ENCODE assay signal across 18 cellular contexts in genomic region chr6:112335736-112336135, GRCh38. TPM values are rescaled to one million over a fixed set of nuclear protein-coding genes. Genes with fewer than 3 reads are reported as not detected.
DNase-seq lines count a peak whose midpoint lies in the region; ATAC-seq and TF ChIP-seq lines count a peak whose summit lies in the region.
"Had no signal": no experiment of that assay in that cellular context is flagged by ENCODE, and none has a peak within 500 bp of the region (broad histone marks: within the 10 kb centered on the region; RNA-seq: fewer than 3 reads in every experiment).

No MANE protein-coding gene starts in this region.

- no peaks in the 10 kb centered on the region for H3K27me3 ChIP-seq in SK-N-SH (ENCODE audit: insufficient read depth)
- H3K27me3 ChIP-seq: BLaER1 had no signal

- H3K9ac ChIP-seq in SK-N-SH, result no peak overlapping the region
- H3K9ac ChIP-seq: BLaER1 had no signal

- H4K20me1 ChIP-seq in SK-N-SH (ENCODE audit: insufficient read depth), result no peaks in the 10 kb centered on the region
- H4K20me1 ChIP-seq: BLaER1 had no signal

- H3K27ac ChIP-seq in SK-N-SH (ENCODE audit: low read depth in 2 of 2, low read length in 1 of 2), result peak overlapping the region in 1 of 2 experiments; percentile 34; a peak in 1 of 4 replicates
- H3K27ac ChIP-seq: 22Rv1, BLaER1 had no signal

- H3K9me3 ChIP-seq in SK-N-SH, result no peaks in the 10 kb centered on the region

- TF ChIP-seq RAD21 in SK-N-SH (IDR thresholded peaks at IDR 0.05; ENCODE audit: low read length), result no peak

- CTCF ChIA-PET in SK-N-SH (lab: Yijun Ruan, JAX), result interaction anchor here (0.7 to 2.6 kb wide), 7 partner anchors 21 to 1572 kb away, joined by 3 to 8 read pairs (median 4); no protein-coding TSS in a partner anchor

- no peaks in the 10 kb centered on the region for H3K9me2 ChIP-seq in SK-N-SH

- H3K36me3 ChIP-seq in SK-N-SH (replicated peaks in 1 of 2; ENCODE audit: control insufficient read depth in 1 of 2, insufficient read depth in 2 of 2, low read length in 1 of 2), result no peaks in the 10 kb centered on the region
- H3K36me3 ChIP-seq: BLaER1 had no signal

- peaks cover 37% of the 10 kb centered on the region for H3K4me1 Mint-ChIP-seq in neural crest cell
- H3K4me1 Mint-ChIP-seq in stimulated activated memory B cell treated with anti-CD40 and anti-IgM and Interleukin-4, amounts not matched to agents 10 μg/mL and 1 μg/mL and 100 μg/mL, for 72 hours, result no peaks in the 10 kb centered on the region
- H3K4me1 Mint-ChIP-seq: CD8-positive, alpha-beta memory T cell had no signal

- TF ChIP-seq CTCF in SK-N-SH (IDR thresholded peaks at IDR 0.05), result no peak
- TF ChIP-seq CTCF in neural crest cell (conservative IDR thresholded peaks at IDR 0.05), result no peak

- H3K4me3 Mint-ChIP-seq in neural crest cell, result no peak overlapping the region
- no peak overlapping the region for H3K4me3 Mint-ChIP-seq in stimulated activated memory B cell treated with anti-CD40 and anti-IgM and Interleukin-4, amounts not matched to agents 10 μg/mL and 1 μg/mL and 100 μg/mL, for 72 hours
- H3K4me3 Mint-ChIP-seq: CD8-positive, alpha-beta memory T cell; H9 had no signal

- H3F3A ChIP-seq in SK-N-SH (replicated peaks; ENCODE audit: insufficient read depth), result peaks cover 12% of the 10 kb centered on the region

- WGBS in SK-N-SH (ENCODE audit: low lambda C conversion rate), result 71% methylated on average over 1 of the region's 1 CpG

- H3K27me3 Mint-ChIP-seq in neural crest cell (ENCODE audit: low read depth), result no peaks in the 10 kb centered on the region
- peaks cover 9% of the 10 kb centered on the region for H3K27me3 Mint-ChIP-seq in stimulated activated memory B cell treated with anti-CD40 and anti-IgM and Interleukin-4, amounts not matched to agents 10 μg/mL and 1 μg/mL and 100 μg/mL, for 72 hours

- peaks cover 11% of the 10 kb centered on the region for H3K36me3 Mint-ChIP-seq in neural crest cell (ENCODE audit: low read depth)
- H3K36me3 Mint-ChIP-seq in stimulated activated memory B cell treated with anti-CD40 and anti-IgM and Interleukin-4, amounts not matched to agents 10 μg/mL and 1 μg/mL and 100 μg/mL, for 72 hours, result no peaks in the 10 kb centered on the region
- H3K36me3 Mint-ChIP-seq: CD8-positive, alpha-beta memory T cell had no signal

- H3K9me3 Mint-ChIP-seq in neural crest cell, result peaks cover 10% of the 10 kb centered on the region
- no peaks in the 10 kb centered on the region for H3K9me3 Mint-ChIP-seq in stimulated activated memory B cell treated with anti-CD40 and anti-IgM and Interleukin-4, amounts not matched to agents 10 μg/mL and 1 μg/mL and 100 μg/mL, for 72 hours

- DNase-seq in SK-N-SH (no peak), dermis blood vessel endothelial cell (peak; percentile 20), neural crest cell (ENCODE audit: low read depth, low spot score) (no peak), epidermal melanocyte (ENCODE audit: insufficient read length, low spot score) (no peak), DMS 273 treated with DMSO at 0.1 percent for 48 hours (lab: John Stamatoyannopoulos, UW) (no peak)
- DNase-seq: CD8-positive, alpha-beta memory T cell; DMS79 treated with DMSO at 0.1 percent for 48 hours; H9; NCI-H1436; NCI-H2029; NCI-H524 treated with DMSO at 0.1 percent for 48 hours had no signal

- no peak overlapping the region for H3K4me2 ChIP-seq in SK-N-SH
- H3K4me2 ChIP-seq: BLaER1 had no signal

- POLR2A ChIA-PET in SK-N-SH (lab: Yijun Ruan, JAX), result no interaction called here

- H3K79me2 ChIP-seq in SK-N-SH (ENCODE audit: insufficient read depth), result no peaks in the 10 kb centered on the region

- no peak for TF ChIP-seq EP300 in SK-N-SH (IDR thresholded peaks at IDR 0.05; ENCODE audit: borderline replicate concordance in 1 of 2, low read depth in 1 of 2, low read length in 1 of 2)

- H3K4me1 ChIP-seq in SK-N-SH (ENCODE audit: control insufficient read depth in 1 of 2, insufficient read depth in 2 of 2, low read depth in 1 of 2, low read length in 1 of 2), result peaks cover 7 to 17% of the 10 kb centered on the region in 2 experiments; a peak in 3 of 4 replicates

- H3K27ac Mint-ChIP-seq in neural crest cell (ENCODE audit: unreplicated experiment), result peak overlapping the region; percentile 20
- no peak overlapping the region for H3K27ac Mint-ChIP-seq in stimulated activated memory B cell treated with anti-CD40 and anti-IgM and Interleukin-4, amounts not matched to agents 10 μg/mL and 1 μg/mL and 100 μg/mL, for 72 hours
- H3K27ac Mint-ChIP-seq: H9 had no signal

- H2AFZ ChIP-seq in SK-N-SH (ENCODE audit: low read depth), result peak overlapping the region; percentile 69

- H3K4me3 ChIP-seq in SK-N-SH (ENCODE audit: low read depth in 2 of 2, low read length in 1 of 2), result no peak overlapping the region
- H3K4me3 ChIP-seq: BLaER1, K562 had no signal

- ATAC-seq in SK-N-SH treated with all-trans-retinoic acid at 6 μM for 48 hours, result no peak
- peak; percentile 34 for ATAC-seq in stimulated activated memory B cell treated with anti-CD40 and anti-IgM and Interleukin-4, amounts not matched to agents 10 μg/mL and 1 μg/mL and 100 μg/mL, for 72 hours
- ATAC-seq in GM19395 (IDR thresholded peaks at IDR 0.05; ENCODE audit: unreplicated experiment), result no peak
- ATAC-seq: K562, Panc1 had no signal

TF ChIP-seq in SK-N-SH, 30 proteins besides CTCF, POLR2A, EP300 and RAD21 (continues in another document):
- TF ChIP-seq, protein P1, sequence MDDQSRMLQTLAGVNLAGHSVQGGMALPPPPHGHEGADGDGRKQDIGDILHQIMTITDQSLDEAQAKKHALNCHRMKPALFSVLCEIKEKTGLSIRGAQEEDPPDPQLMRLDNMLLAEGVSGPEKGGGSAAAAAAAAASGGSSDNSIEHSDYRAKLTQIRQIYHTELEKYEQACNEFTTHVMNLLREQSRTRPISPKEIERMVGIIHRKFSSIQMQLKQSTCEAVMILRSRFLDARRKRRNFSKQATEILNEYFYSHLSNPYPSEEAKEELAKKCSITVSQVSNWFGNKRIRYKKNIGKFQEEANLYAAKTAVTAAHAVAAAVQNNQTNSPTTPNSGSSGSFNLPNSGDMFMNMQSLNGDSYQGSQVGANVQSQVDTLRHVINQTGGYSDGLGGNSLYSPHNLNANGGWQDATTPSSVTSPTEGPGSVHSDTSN (IDR thresholded peaks at IDR 0.05), result no peak
- no peak for TF ChIP-seq EZH2phosphoT487 (IDR thresholded peaks at IDR 0.05; ENCODE audit: borderline replicate concordance, low read depth)
- TF ChIP-seq MXI1 (IDR thresholded peaks at IDR 0.05; ENCODE audit: low read depth, low read length), result no peak
- TF ChIP-seq, protein P2, sequence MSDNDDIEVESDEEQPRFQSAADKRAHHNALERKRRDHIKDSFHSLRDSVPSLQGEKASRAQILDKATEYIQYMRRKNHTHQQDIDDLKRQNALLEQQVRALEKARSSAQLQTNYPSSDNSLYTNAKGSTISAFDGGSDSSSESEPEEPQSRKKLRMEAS (IDR thresholded peaks at IDR 0.05; ENCODE audit: low read depth), result no peak
- no peak for TF ChIP-seq NFIC (IDR thresholded peaks at IDR 0.05; ENCODE audit: borderline replicate concordance)
- TF ChIP-seq TCF12 (IDR thresholded peaks at IDR 0.05), result no peak
- no peak for TF ChIP-seq GATA2 (CRISPR knock-in tag; IDR thresholded peaks at IDR 0.05)
- TF ChIP-seq SMC3 (IDR thresholded peaks at IDR 0.05; ENCODE audit: low read depth, low read length), result no peak
- TF ChIP-seq RXRA (IDR thresholded peaks at IDR 0.05; ENCODE audit: borderline replicate concordance, low read depth), result no peak
- no peak for TF ChIP-seq RCOR1 (IDR thresholded peaks at IDR 0.05; ENCODE audit: low read length)
- TF ChIP-seq TEAD4 (IDR thresholded peaks at IDR 0.05; ENCODE audit: borderline replicate concordance, insufficient read depth), result no peak
- TF ChIP-seq TAF1 (IDR thresholded peaks at IDR 0.05; ENCODE audit: borderline replicate concordance, low read depth, low read length), result no peak
- no peak for TF ChIP-seq NRF1 (IDR thresholded peaks at IDR 0.05; ENCODE audit: low read depth, low read length)

TF ChIP-seq in SK-N-SH treated with all-trans-retinoic acid at 6 μM for 48 hours, 23 proteins besides CTCF, POLR2A, EP300 and RAD21 (continues in another document):
- TF ChIP-seq ZFP3 (CRISPR knock-in tag; IDR thresholded peaks at IDR 0.05), result no peak
- TF ChIP-seq, protein P3, sequence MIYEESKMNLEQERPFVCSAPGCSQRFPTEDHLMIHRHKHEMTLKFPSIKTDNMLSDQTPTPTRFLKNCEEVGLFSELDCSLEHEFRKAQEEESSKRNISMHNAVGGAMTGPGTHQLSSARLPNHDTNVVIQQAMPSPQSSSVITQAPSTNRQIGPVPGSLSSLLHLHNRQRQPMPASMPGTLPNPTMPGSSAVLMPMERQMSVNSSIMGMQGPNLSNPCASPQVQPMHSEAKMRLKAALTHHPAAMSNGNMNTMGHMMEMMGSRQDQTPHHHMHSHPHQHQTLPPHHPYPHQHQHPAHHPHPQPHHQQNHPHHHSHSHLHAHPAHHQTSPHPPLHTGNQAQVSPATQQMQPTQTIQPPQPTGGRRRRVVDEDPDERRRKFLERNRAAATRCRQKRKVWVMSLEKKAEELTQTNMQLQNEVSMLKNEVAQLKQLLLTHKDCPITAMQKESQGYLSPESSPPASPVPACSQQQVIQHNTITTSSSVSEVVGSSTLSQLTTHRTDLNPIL (CRISPR knock-in tag; IDR thresholded peaks at IDR 0.05; ENCODE audit: low read depth), result no peak
- no peak for TF ChIP-seq ZNF565 (CRISPR knock-in tag; conservative IDR thresholded peaks at IDR 0.05; ENCODE audit: low read depth)

RNA-seq across cellular contexts. Expression of gene RFPL4B, which starts 11.4 kb away (rescaled TPM):
- 0.05 TPM in 1 of 2 replicates, not detected in the other for polyA plus RNA-seq in SK-N-SH (2012; rRNA removed)
- polyA plus RNA-seq in SK-N-SH (2012; cell fraction: cytosol; rRNA removed), result 0.01 and 0.03 TPM in 2 replicates
- polyA plus RNA-seq in SK-N-SH (2012; cell fraction: nucleus; rRNA removed), result 0.02 TPM in 1 of 2 replicates, not detected in the other
- total RNA-seq in dermis blood vessel endothelial cell, result under 0.01 TPM in 1 of 2 replicates, not detected in the other
- not detected in 2 replicates for total RNA-seq in neural crest cell
- total RNA-seq: CD8-positive, alpha-beta memory T cell; H9 had no signal
- polyA plus RNA-seq: CD8-positive, alpha-beta memory T cell had no signal
